In genomic region chr5:87829214-87829551, GRCh38 we compare ENCODE assay signal across 10 cellular contexts.
DNase-seq lines count a peak whose midpoint lies in the region; ATAC-seq and TF ChIP-seq lines count a peak whose summit lies in the region.
"Had no signal": no experiment of that assay in that cellular context is flagged by ENCODE, and none has a peak within 500 bp of the region (broad histone marks: within the 10 kb centered on the region; RNA-seq: fewer than 3 reads in every experiment).

No MANE protein-coding gene starts in this region.

- CTCF ChIA-PET in PC-3 (lab: Charles Lee) = no interaction called here

- H2AFZ ChIP-seq in PC-3 (ENCODE audit: low read length) = no peak overlapping the region

- 33 to 57% (median 36%) methylated on average over 5 of the region's 5 CpGs for WGBS in psoas muscle, 3 donors

- H3K4me2 ChIP-seq in PC-3 (ENCODE audit: low read length) = peak overlapping the region; percentile 66
- H3K4me2 ChIP-seq: BLaER1 treated with 17β-estradiol and CSF1 and Interleukin-3, amounts not matched to agents 10 nM and 100 nM had no signal

- no peaks in the 10 kb centered on the region for H4K20me1 ChIP-seq in PC-3 (ENCODE audit: low read length)
- H4K20me1 ChIP-seq: BLaER1 treated with 17β-estradiol and CSF1 and Interleukin-3, amounts not matched to agents 10 nM and 100 nM had no signal

- TF ChIP-seq CTCF in PC-3 (conservative IDR thresholded peaks at IDR 0.05; ENCODE audit: low read depth, low read length) (no peak), fibroblast of mammary gland (conservative IDR thresholded peaks at IDR 0.05; ENCODE audit: control insufficient read depth, insufficient read depth, low read depth, low read length) (no peak), psoas muscle (IDR thresholded peaks at IDR 0.05) (no peak)

- H3F3A ChIP-seq in PC-3 (ENCODE audit: low read length, unreplicated experiment) = no peaks in the 10 kb centered on the region

- DNase-seq in EL = peak; percentile 65
- DNase-seq in PC-3 = peak; percentile 96
- peak; percentile 85 for DNase-seq in fibroblast of mammary gland (ENCODE audit: low read depth)
- DNase-seq in psoas muscle = peak; percentile 55 to 74
- DNase-seq in activated CD4-positive, alpha-beta T cell treated with anti-CD3 and anti-CD28 coated beads for 1 hour = no peak
- no peak for DNase-seq in NCI-H1105 treated with DMSO at 0.1 percent for 48 hours (lab: John Stamatoyannopoulos, UW)
- no peak for DNase-seq in activated CD8-positive, alpha-beta memory T cell treated with anti-CD3 and anti-CD28 coated beads for 24 hours

- peak; percentile 98 for ATAC-seq in PC-3
- no peak for ATAC-seq in psoas muscle
- no peak for ATAC-seq in GM19467 (IDR thresholded peaks at IDR 0.05; ENCODE audit: unreplicated experiment)
- ATAC-seq: GM12878 had no signal

- H3K36me3 ChIP-seq in PC-3 (ENCODE audit: low read depth, low read length) (no peaks in the 10 kb centered on the region), psoas muscle (ENCODE audit: insufficient read depth in 1 of 2, low read depth in 1 of 2) (no peaks in the 10 kb centered on the region)
- H3K36me3 ChIP-seq: BLaER1 treated with 17β-estradiol and CSF1 and Interleukin-3, amounts not matched to agents 10 nM and 100 nM had no signal

- H3K4me3 ChIP-seq in PC-3 (ENCODE audit: low read length) = no peak overlapping the region
- no peak overlapping the region for H3K4me3 ChIP-seq in fibroblast of mammary gland (ENCODE audit: control insufficient read depth, low read depth, low read length)
- H3K4me3 ChIP-seq in psoas muscle = no peak overlapping the region
- H3K4me3 ChIP-seq: BLaER1 treated with 17β-estradiol and CSF1 and Interleukin-3, amounts not matched to agents 10 nM and 100 nM; GM12878 had no signal

- H3K79me2 ChIP-seq in PC-3 (ENCODE audit: low read length) = no peaks in the 10 kb centered on the region

- intact Hi-C loops in PC-3 (cut with micrococcal nuclease) (no loop called here), psoas muscle (cut with DNase I) (no loop called here)

- H3K9ac ChIP-seq in PC-3 (ENCODE audit: low read length) = no peak overlapping the region
- H3K9ac ChIP-seq: BLaER1 treated with 17β-estradiol and CSF1 and Interleukin-3, amounts not matched to agents 10 nM and 100 nM had no signal

- POLR2A ChIA-PET in PC-3 (lab: Charles Lee; ENCODE audit: unreplicated experiment) = no interaction called here

- H3K9me3 ChIP-seq in PC-3 (ENCODE audit: low read length) = peaks cover 9% of the 10 kb centered on the region; the same call in 1 of the 2 replicates
- peaks cover 5% of the 10 kb centered on the region for H3K9me3 ChIP-seq in psoas muscle

- no peaks in the 10 kb centered on the region for H3K9me2 ChIP-seq in PC-3 (replicated peaks; ENCODE audit: low read length)

- no peaks in the 10 kb centered on the region for H3K27me3 ChIP-seq in PC-3 (ENCODE audit: low read length)
- no peaks in the 10 kb centered on the region for H3K27me3 ChIP-seq in psoas muscle (ENCODE audit: insufficient read depth in 3 of 3, low read length in 2 of 3)
- H3K27me3 ChIP-seq: BLaER1 treated with 17β-estradiol and CSF1 and Interleukin-3, amounts not matched to agents 10 nM and 100 nM had no signal

- no peak overlapping the region for H3K27ac ChIP-seq in PC-3 (ENCODE audit: low read length)
- H3K27ac ChIP-seq in psoas muscle = no peak overlapping the region
- H3K27ac ChIP-seq: BLaER1 treated with 17β-estradiol and CSF1 and Interleukin-3, amounts not matched to agents 10 nM and 100 nM had no signal

- peaks cover 8% of the 10 kb centered on the region; the same call in 1 of the 2 replicates for H3K4me1 ChIP-seq in PC-3 (ENCODE audit: insufficient read depth, low read length)
- H3K4me1 ChIP-seq in psoas muscle = no peaks in the 10 kb centered on the region
- H3K4me1 ChIP-seq: BLaER1 treated with 17β-estradiol and CSF1 and Interleukin-3, amounts not matched to agents 10 nM and 100 nM had no signal

- no TSS peak for BruUV-seq in PC-3 (replicated peaks; lab: Mats Ljungman, UMichigan)

Comparison
In these comparisons a context has a peak if more than half of its experiments do, and no peak if none do; other contexts are left out.
1. DNase-seq: peak in EL (single experiment), PC-3 (single experiment), fibroblast of mammary gland (single experiment) and psoas muscle (2 of 2); none in activated CD4-positive, alpha-beta T cell treated with anti-CD3 and anti-CD28 coated beads for 1 hour (single experiment), NCI-H1105 treated with DMSO at 0.1 percent for 48 hours (single experiment) and activated CD8-positive, alpha-beta memory T cell treated with anti-CD3 and anti-CD28 coated beads for 24 hours (single experiment).